9 cellular contexts compared by ENCODE assay signal in the genomic region with DNA sequence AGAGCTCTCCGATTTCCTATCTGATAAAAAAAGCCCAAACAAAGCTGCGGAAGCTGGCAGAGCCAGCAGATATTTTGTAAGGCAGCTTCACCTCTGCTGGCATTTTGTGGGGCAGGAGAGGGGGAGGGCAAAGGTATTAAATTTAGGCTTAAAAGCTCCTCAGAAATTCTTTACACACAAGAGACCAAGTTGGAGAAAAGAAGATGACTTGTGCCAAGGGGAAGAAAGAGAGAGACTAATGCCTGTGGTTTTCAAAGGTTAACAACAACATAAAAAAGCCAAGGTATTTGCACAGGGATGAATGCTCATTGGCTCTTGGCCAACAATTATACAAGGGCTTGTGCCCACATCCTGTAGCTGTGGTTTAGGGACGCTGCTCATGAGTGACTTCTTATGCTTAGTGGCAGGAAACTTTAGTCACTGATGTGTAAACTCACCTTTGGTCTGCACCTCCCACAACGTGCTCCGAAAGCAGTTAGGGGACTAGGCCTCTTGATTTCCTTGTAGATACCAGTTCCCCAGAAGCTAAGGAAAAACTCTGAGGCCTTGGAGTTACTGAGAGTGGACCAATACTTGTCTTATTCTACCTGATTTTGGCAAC.
DNase-seq lines count a peak whose midpoint lies in the region; ATAC-seq and TF ChIP-seq lines count a peak whose summit lies in the region.
"Had no signal": no experiment of that assay in that cellular context is flagged by ENCODE, and none has a peak within 500 bp of the region (broad histone marks: within the 10 kb centered on the region; RNA-seq: fewer than 3 reads in every experiment).

No MANE protein-coding gene starts in this region.

- H3K4me1 Mint-ChIP-seq in activated CD8-positive, alpha-beta T cell treated with anti-CD3 and anti-CD28 coated beads for 36 hours (ENCODE audit: low read depth), result peaks cover 56% of the 10 kb centered on the region

- intact Hi-C loops in activated CD8-positive, alpha-beta T cell treated with anti-CD3 and anti-CD28 coated beads for 36 hours (cut with micrococcal nuclease), result loop anchor here (5.0 kb wide), 1 partner anchor 37 kb away; no protein-coding TSS in a partner anchor
- intact Hi-C loops in uterus (cut with DNase I; ENCODE audit: low total_unique reads), result no loop called here

- TF ChIP-seq CTCF in activated CD8-positive, alpha-beta T cell treated with anti-CD3 and anti-CD28 coated beads for 36 hours (IDR thresholded peaks at IDR 0.05), result no peak
- TF ChIP-seq CTCF in fibroblast of mammary gland (conservative IDR thresholded peaks at IDR 0.05; ENCODE audit: control insufficient read depth, insufficient read depth, low read depth, low read length), result no peak
- TF ChIP-seq CTCF in uterus (IDR thresholded peaks at IDR 0.05), result no peak

- TF ChIP-seq POLR2A in uterus (IDR thresholded peaks at IDR 0.05), result no peak

- peak overlapping the region; percentile 95 for H3K27ac Mint-ChIP-seq in activated CD8-positive, alpha-beta T cell treated with anti-CD3 and anti-CD28 coated beads for 36 hours

- H3K27me3 Mint-ChIP-seq in activated CD8-positive, alpha-beta T cell treated with anti-CD3 and anti-CD28 coated beads for 36 hours, result no peaks in the 10 kb centered on the region

- H3K27ac ChIP-seq in uterus, result no peak overlapping the region

- POLR2A ChIA-PET in activated CD8-positive, alpha-beta T cell treated with anti-CD3 and anti-CD28 coated beads for 36 hours (lab: Charles Lee), result interaction anchor here (0.7 to 1.7 kb wide), 6 partner anchors 8 to 31 kb away, joined by 3 to 11 read pairs (median 4); no protein-coding TSS in a partner anchor

- H3K4me3 ChIP-seq in fibroblast of mammary gland (ENCODE audit: control insufficient read depth, low read depth, low read length), result no peak overlapping the region
- H3K4me3 ChIP-seq in uterus, result no peak overlapping the region
- H3K4me3 ChIP-seq: tibial artery had no signal

- DNase-seq in AG08395 (ENCODE audit: low spot score) (peak; percentile 51), NCI-H460 (ENCODE audit: extremely low read depth, low read depth) (peak; percentile 7), fibroblast of mammary gland (ENCODE audit: low read depth) (peak; percentile 72), uterus (no peak)
- DNase-seq in activated CD8-positive, alpha-beta T cell treated with anti-CD3 and anti-CD28 coated beads for 36 hours, result peak; percentile 96
- peak; percentile 56 to 63 for DNase-seq in stimulated activated CD4-positive, alpha-beta T cell treated with anti-CD3 and anti-CD28 coated beads, Interleukin-2, amount 100 ng/mL, for 48 hours

- CTCF ChIA-PET in activated CD8-positive, alpha-beta T cell treated with anti-CD3 and anti-CD28 coated beads for 36 hours (lab: Charles Lee), result interaction anchor here (0.7 to 1.7 kb wide), 6 partner anchors 13 to 44 kb away, joined by 3 to 6 read pairs (median 4); no protein-coding TSS in a partner anchor

- H3K27me3 ChIP-seq in uterus, result no peaks in the 10 kb centered on the region
- H3K27me3 ChIP-seq: tibial artery had no signal

- peaks cover 21% of the 10 kb centered on the region for H3K36me3 Mint-ChIP-seq in activated CD8-positive, alpha-beta T cell treated with anti-CD3 and anti-CD28 coated beads for 36 hours (ENCODE audit: low read depth)

- no peaks in the 10 kb centered on the region for H3K4me1 ChIP-seq in uterus

- H3K9me3 ChIP-seq in uterus, result no peaks in the 10 kb centered on the region
- H3K9me3 ChIP-seq: tibial artery had no signal

- H3K4me3 Mint-ChIP-seq in activated CD8-positive, alpha-beta T cell treated with anti-CD3 and anti-CD28 coated beads for 36 hours, result peak overlapping the region; percentile 60

- H3K36me3 ChIP-seq in uterus, result no peaks in the 10 kb centered on the region
- H3K36me3 ChIP-seq: tibial artery had no signal

- ATAC-seq in GM19043 (IDR thresholded peaks at IDR 0.05; ENCODE audit: low read depth, unreplicated experiment) (peak; percentile 100), HG03280 (IDR thresholded peaks at IDR 0.05; ENCODE audit: unreplicated experiment) (peak; percentile 97)
- ATAC-seq in activated CD8-positive, alpha-beta T cell treated with anti-CD3 and anti-CD28 coated beads for 36 hours, result peak; percentile 96

- peaks cover 7% of the 10 kb centered on the region for H3K9me3 Mint-ChIP-seq in activated CD8-positive, alpha-beta T cell treated with anti-CD3 and anti-CD28 coated beads for 36 hours

Comparison
In these comparisons a context has a peak if more than half of its experiments do, and no peak if none do; other contexts are left out.
1. DNase-seq: peak in AG08395 (single experiment), NCI-H460 (single experiment), activated CD8-positive, alpha-beta T cell treated with anti-CD3 and anti-CD28 coated beads for 36 hours (single experiment), fibroblast of mammary gland (single experiment) and stimulated activated CD4-positive, alpha-beta T cell treated with anti-CD3 and anti-CD28 coated beads, Interleukin-2, amount 100 ng/mL, for 48 hours (2 of 2); none in uterus (0 of 2).
2. Peak in every context shown above with its lines, with median percentiles within 50 percentile points of each other: ATAC-seq.